Comparison of ENCODE assay signal across 24 cellular contexts in the genomic region with DNA sequence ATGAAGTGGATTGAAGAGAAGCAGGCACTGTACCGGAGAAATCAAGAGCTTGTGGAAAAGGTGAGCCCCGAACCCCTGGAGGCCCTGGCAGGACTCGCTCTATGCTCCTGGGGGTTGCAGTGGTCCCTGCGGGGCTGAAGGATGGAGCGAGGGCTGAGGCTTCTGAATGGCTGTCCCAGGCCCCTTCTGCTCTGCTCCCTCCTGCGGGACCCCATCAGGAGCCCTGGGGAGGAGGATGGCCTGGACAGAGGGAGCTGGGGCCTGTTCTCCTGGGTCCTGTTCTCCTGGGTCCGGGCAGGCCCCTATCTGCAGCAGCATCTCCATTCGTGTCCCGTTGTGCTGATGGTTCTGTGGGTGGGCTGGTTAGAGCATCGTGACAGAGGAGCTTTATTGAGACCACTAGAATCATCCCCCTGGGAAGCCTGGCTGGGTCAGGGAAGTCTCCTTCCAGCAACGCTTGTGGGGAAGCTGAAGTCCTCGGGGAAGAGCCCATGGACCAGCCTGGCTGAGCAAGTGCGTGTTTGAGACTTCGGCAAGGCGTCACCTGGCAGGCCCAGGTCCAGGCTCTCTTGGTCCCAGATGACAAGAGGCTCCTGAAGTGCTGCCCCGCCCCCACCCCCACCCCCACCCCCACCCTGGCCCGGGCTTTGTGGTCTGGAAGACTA.
"Had no signal": no experiment of that assay in that cellular context is flagged by ENCODE, and none has a peak within 500 bp of the region (broad histone marks: within the 10 kb centered on the region; RNA-seq: fewer than 3 reads in every experiment).

No MANE protein-coding gene starts in this region.

- H3K36me3 ChIP-seq: pancreas, thoracic aorta, upper lobe of left lung had no signal

- H3K9me3 Mint-ChIP-seq: activated naive CD8-positive, alpha-beta T cell treated with anti-CD3 and anti-CD28 coated beads, Interleukin-2, amount 10 ng/mL, durations not matched to agents 7 days and 5 days; activated T-cell treated with anti-CD3 and anti-CD28 coated beads, Interleukin-2, amount 50 U/mL, for 4 hours; activated T-helper 2 cell treated with anti-CD3 and anti-CD28 coated beads, Interferon-gamma antibody, Interleukin-2, Interleukin-4, amounts not matched to agents 10 μg/mL and 5 μg/mL and 100 μg/mL, durations not matched to agents 14 hours and 24 hours and 36 hours; endodermal cell; memory B cell; nephron progenitor cell; T-cell; T-helper 2 cell treated with Interferon-gamma antibody and Interleukin-4, amounts not matched to agents 5 μg/mL and 100 μg/mL, for 36 hours had no signal

- H3K27me3 Mint-ChIP-seq: activated naive CD8-positive, alpha-beta T cell treated with anti-CD3 and anti-CD28 coated beads, Interleukin-2, amount 10 ng/mL, durations not matched to agents 7 days and 5 days; memory B cell had no signal

- H3K4me1 Mint-ChIP-seq: activated naive CD8-positive, alpha-beta T cell treated with anti-CD3 and anti-CD28 coated beads, Interleukin-2, amount 10 ng/mL, durations not matched to agents 7 days and 5 days; endodermal cell; memory B cell; T-cell had no signal

- H3K27ac Mint-ChIP-seq: activated naive CD8-positive, alpha-beta T cell treated with anti-CD3 and anti-CD28 coated beads, Interleukin-2, amount 10 ng/mL, durations not matched to agents 7 days and 5 days; activated T-helper 2 cell treated with anti-CD3 and anti-CD28 coated beads, Interferon-gamma antibody, Interleukin-2, Interleukin-4, amounts not matched to agents 10 μg/mL and 5 μg/mL and 100 μg/mL, durations not matched to agents 14 hours and 24 hours and 36 hours; endodermal cell; memory B cell; nephron progenitor cell; T-cell; T-helper 2 cell treated with Interferon-gamma antibody and Interleukin-4, amounts not matched to agents 5 μg/mL and 100 μg/mL, for 36 hours had no signal

- H3K4me1 ChIP-seq: pancreas had no signal

- H3K36me3 Mint-ChIP-seq: activated naive CD8-positive, alpha-beta T cell treated with anti-CD3 and anti-CD28 coated beads, Interleukin-2, amount 10 ng/mL, durations not matched to agents 7 days and 5 days; memory B cell; T-cell had no signal

- H3K4me3 Mint-ChIP-seq: activated naive CD8-positive, alpha-beta T cell treated with anti-CD3 and anti-CD28 coated beads, Interleukin-2, amount 10 ng/mL, durations not matched to agents 7 days and 5 days; activated T-cell treated with anti-CD3 and anti-CD28 coated beads, Interleukin-2, amount 50 U/mL, for 4 hours; endodermal cell; memory B cell; nephron progenitor cell; T-cell; T-helper 2 cell treated with Interferon-gamma antibody and Interleukin-4, amounts not matched to agents 5 μg/mL and 100 μg/mL, for 36 hours had no signal

- DNase-seq: activated CD4-positive, alpha-beta T cell treated with anti-CD3 and anti-CD28 coated beads for 1 hour; activated CD8-positive, alpha-beta memory T cell treated with anti-CD3 and anti-CD28 coated beads for 24 hours; activated CD8-positive, alpha-beta memory T cell treated with anti-CD3 and anti-CD28 coated beads, Interleukin-2, amount 50 U/mL, for 48 hours; activated naive CD4-positive, alpha-beta T cell; activated naive CD8-positive, alpha-beta T cell treated with anti-CD3 and anti-CD28 coated beads, Interleukin-2, amount 10 ng/mL, durations not matched to agents 7 days and 5 days; activated T-cell treated with anti-CD3 and anti-CD28 coated beads, Interleukin-2, amount 50 U/mL, for 4 hours; amniotic stem cell; cerebellar nuclear complex; cortex of kidney; endodermal cell; nephron progenitor cell; stimulated activated CD4-positive, alpha-beta T cell treated with anti-CD3 and anti-CD28 coated beads, Interleukin-4, amount 100 ng/mL, for 1 hour; stimulated activated naive CD4-positive, alpha-beta T cell; T-cell had no signal

- H3K9me3 ChIP-seq: gastroesophageal sphincter, mucosa of descending colon, pancreas, thoracic aorta, upper lobe of left lung had no signal

- H3K4me3 ChIP-seq: gastroesophageal sphincter, mucosa of descending colon, pancreas, thoracic aorta, upper lobe of left lung had no signal

- H3K27ac ChIP-seq: gastroesophageal sphincter, pancreas, thoracic aorta, upper lobe of left lung, VCaP had no signal

- ATAC-seq: activated T-cell treated with anti-CD3 and anti-CD28 coated beads, Interleukin-2, amount 50 U/mL, for 4 hours; gastroesophageal sphincter; left lobe of liver; mucosa of descending colon; pancreas; T-cell had no signal
